1 cellular context compared by ENCODE assay signal in genomic region chr5:103428411-103428871, GRCh38.
A peak's percentile ranks its signal among the peaks of the same experiment; 100 is the strongest.
TF ChIP-seq lines count a peak whose summit lies in the region.

No MANE protein-coding gene starts in this region.

TF ChIP-seq in Ishikawa, 13 proteins besides CTCF, POLR2A, EP300 and RAD21 (continued from another document):
- TF ChIP-seq FOXM1 (IDR thresholded peaks at IDR 0.05; ENCODE audit: borderline replicate concordance, low read depth) = peak; percentile 75; the same call in 1 of the 2 replicates
- TF ChIP-seq MAX (IDR thresholded peaks at IDR 0.05) = peak; percentile 27; the same call in 1 of the 2 replicates
